10 cellular contexts compared by ENCODE assay signal in genomic region chr17:18753829-18754409, GRCh38. TPM values are rescaled to one million over a fixed set of nuclear protein-coding genes. Genes with fewer than 3 reads are reported as not detected.
DNase-seq lines count a peak whose midpoint lies in the region; ATAC-seq and TF ChIP-seq lines count a peak whose summit lies in the region.
"Not testable (repeated sequence)": the region's sequence is repeated elsewhere in the genome, so short reads cannot be mapped to it uniquely, and the experiment has no call there.
"Had no signal": no experiment of that assay in that cellular context is flagged by ENCODE, and none has a peak within 500 bp of the region (broad histone marks: within the 10 kb centered on the region; RNA-seq: fewer than 3 reads in every experiment).

No MANE protein-coding gene starts in this region.

- CTCF ChIA-PET in Panc1 (lab: Charles Lee): not testable (repeated sequence)

- H3K9me3 ChIP-seq in Panc1 (ENCODE audit: control insufficient read depth, insufficient read depth, low read depth, low read length); left lung: not testable (repeated sequence)

- H3K4me3 ChIP-seq in GM23338; Panc1 (ENCODE audit: low read depth in 2 of 2, low read length in 2 of 2); fibroblast of villous mesenchyme (ENCODE audit: low read depth, low read length); left lung: not testable (repeated sequence)

- ATAC-seq in GM23338: peak; percentile 76
- ATAC-seq in Panc1: peak; percentile 70; the same call in 1 of the 2 replicates
- ATAC-seq in left lung: peak; percentile 69

- H3F3A ChIP-seq in GM23338 (replicated peaks; ENCODE audit: low read depth): not testable (repeated sequence)

- TF ChIP-seq CTCF in GM23338 (conservative IDR thresholded peaks at IDR 0.05; ENCODE audit: low read depth in 2 of 2); Panc1 (IDR thresholded peaks at IDR 0.05); fibroblast of villous mesenchyme (IDR thresholded peaks at IDR 0.05; ENCODE audit: insufficient read depth, low read depth, low read length); left lung (IDR thresholded peaks at IDR 0.05): not testable (repeated sequence)
- TF ChIP-seq CTCF in chondrocyte (IDR thresholded peaks at IDR 0.05) (peak; percentile 25), osteocyte (IDR thresholded peaks at IDR 0.05) (peak; percentile 6)

- not testable (repeated sequence) for H3K9me2 ChIP-seq in GM23338 (ENCODE audit: insufficient read depth)

- H3K36me3 Mint-ChIP-seq in GM23338 (ENCODE audit: low read depth); chondrocyte (ENCODE audit: low read depth); osteocyte (ENCODE audit: unreplicated experiment): not testable (repeated sequence)

- H3K4me1 Mint-ChIP-seq in GM23338; chondrocyte (ENCODE audit: low read depth); osteocyte (ENCODE audit: unreplicated experiment): not testable (repeated sequence)

- H3K4me3 Mint-ChIP-seq in GM23338; chondrocyte (ENCODE audit: unreplicated experiment); osteocyte (ENCODE audit: unreplicated experiment): not testable (repeated sequence)

- not testable (repeated sequence) for H3K27ac ChIP-seq in GM23338 (ENCODE audit: low read depth); Panc1 (ENCODE audit: low read length); left lung

- not testable (repeated sequence) for BruUV-seq in Panc1 (replicated peaks; lab: Mats Ljungman, UMichigan)

- not testable (repeated sequence) for H3K4me2 ChIP-seq in GM23338

- not testable (repeated sequence) for DNase-seq in GM23338 (ENCODE audit: low spot score); Panc1 (ENCODE audit: low read depth, low spot score); chondrocyte (ENCODE audit: low spot score); left lung; osteocyte (ENCODE audit: extremely low spot score, unreplicated experiment)
- DNase-seq in amniotic epithelial cell (ENCODE audit: low read depth) (peak; percentile 59), fibroblast of villous mesenchyme (ENCODE audit: low read depth) (peak; percentile 7)

- POLR2A ChIA-PET in Panc1 (lab: Charles Lee): not testable (repeated sequence)

- not testable (repeated sequence) for H3K79me2 ChIP-seq in GM23338 (replicated peaks; ENCODE audit: insufficient read depth)

- not testable (repeated sequence) for H3K27ac Mint-ChIP-seq in GM23338; chondrocyte (ENCODE audit: unreplicated experiment); osteocyte (ENCODE audit: unreplicated experiment)

- not testable (repeated sequence) for H3K9me3 Mint-ChIP-seq in GM23338; chondrocyte (ENCODE audit: low read depth); osteocyte (ENCODE audit: unreplicated experiment)

- not testable (repeated sequence) for H4K20me1 ChIP-seq in GM23338 (replicated peaks; ENCODE audit: insufficient read depth)

- H3K27me3 Mint-ChIP-seq in GM23338 (ENCODE audit: insufficient read depth, low read depth, poor library complexity); chondrocyte (ENCODE audit: low read depth); osteocyte (ENCODE audit: unreplicated experiment): not testable (repeated sequence)

- not testable (repeated sequence) for H3K27me3 ChIP-seq in GM23338 (ENCODE audit: insufficient read depth); Panc1 (ENCODE audit: control insufficient read depth, insufficient read depth, low read length); left lung

- H2AFZ ChIP-seq in GM23338: not testable (repeated sequence)

- not testable (repeated sequence) for H3K36me3 ChIP-seq in GM23338 (ENCODE audit: insufficient read depth); Panc1 (ENCODE audit: control insufficient read depth, insufficient read depth, low read length); left lung

- H3K4me1 ChIP-seq in GM23338 (ENCODE audit: insufficient read depth); Panc1 (ENCODE audit: control insufficient read depth, insufficient read depth, low read length); left lung: not testable (repeated sequence)

- in situ Hi-C loops in Panc1 (cut with HindIII; ENCODE audit: low pct_unique_long_range_greater_than_20kb, low sequenced_read_pairs): not testable (repeated sequence)

- intact Hi-C loops in Panc1 (cut with micrococcal nuclease; ENCODE audit: unreplicated experiment); left lung (cut with DNase I): not testable (repeated sequence)

RNA-seq across cellular contexts. Expression of gene FBXW10, which starts 10.1 kb away (rescaled TPM):
- 0.07 TPM in 1 of 2 replicates, not detected in the other for total RNA-seq in GM23338 (2014; rRNA removed; shearing (Covaris generic))
- not detected in 2 replicates for polyA plus RNA-seq in GM23338 (2016; fragmentation: Nextera tagmentation; extraction: Ambion mirVana)
- not detected for total RNA-seq in Panc1 (2021; ENCODE audit: unreplicated experiment)
- not detected for polyA plus RNA-seq in Panc1 (2012; ENCODE audit: insufficient read length)
- total RNA-seq in chondrocyte: not detected in 3 replicates
- under 0.01 and 0.32 TPM in 2 replicates for total RNA-seq in fibroblast of villous mesenchyme
- total RNA-seq in left lung: under 1 TPM in 1 of 2 donors, not detected in 1; 0.55 TPM
- not detected in 2 replicates for total RNA-seq in osteocyte
- total RNA-seq: CD4-positive, alpha-beta T cell; G401; H7 had no signal

RNA-seq across cellular contexts. Expression of gene TVP23B, which starts 27.1 kb away (rescaled TPM):
- total RNA-seq in GM23338 (2014; rRNA removed; shearing (Covaris generic)): 27.4 and 40.5 TPM in 2 replicates
- 25.0 and 26.3 TPM in 2 replicates for polyA plus RNA-seq in GM23338 (2016; fragmentation: Nextera tagmentation; extraction: Ambion mirVana)
- total RNA-seq in Panc1 (2021; ENCODE audit: unreplicated experiment) (39.4 TPM), chondrocyte (45.9 to 50.1 TPM (median 49.0 TPM) in 3 replicates), fibroblast of villous mesenchyme (45.1 and 92.8 TPM in 2 replicates), left lung (10 to 100 TPM; 38.5 to 48.6 TPM), osteocyte (33.2 and 39.4 TPM in 2 replicates)
- polyA plus RNA-seq in Panc1 (2012; ENCODE audit: insufficient read length): 29.5 TPM
